ENCODE assay signal across 10 cellular contexts in the genomic region with DNA sequence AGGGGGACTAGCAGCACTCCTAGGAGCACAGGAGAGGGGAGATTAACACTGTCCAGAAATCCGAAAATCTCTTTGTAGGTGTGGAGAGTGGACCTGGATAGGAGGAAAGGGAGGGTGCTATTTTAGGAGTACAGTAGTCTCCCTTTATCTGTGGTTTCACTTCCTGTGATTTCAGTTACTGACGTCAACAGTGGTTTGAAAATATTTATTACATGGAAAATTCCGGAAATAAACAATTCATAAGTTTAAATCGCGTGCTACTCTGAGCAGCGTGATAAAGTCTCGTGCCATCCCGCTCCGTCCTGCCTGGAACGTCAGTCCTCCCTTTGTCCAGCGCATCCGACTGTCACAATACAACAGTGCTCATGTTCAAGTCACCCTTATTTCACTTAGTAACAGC. TPM values are rescaled to one million over a fixed set of nuclear protein-coding genes. Genes with fewer than 3 reads are reported as not detected.
DNase-seq lines count a peak whose midpoint lies in the region; ATAC-seq and TF ChIP-seq lines count a peak whose summit lies in the region.
"Had no signal": no experiment of that assay in that cellular context is flagged by ENCODE, and none has a peak within 500 bp of the region (broad histone marks: within the 10 kb centered on the region; RNA-seq: fewer than 3 reads in every experiment).

No MANE protein-coding gene starts in this region.

- peaks cover 12% of the 10 kb centered on the region for H3K4me1 Mint-ChIP-seq in central memory CD8-positive, alpha-beta T cell
- peaks cover 9% of the 10 kb centered on the region for H3K4me1 Mint-ChIP-seq in mesothelial cell of epicardium

- DNase-seq in ELR (ENCODE audit: low read depth) (peak; percentile 91), NCI-H460 (ENCODE audit: extremely low read depth, low read depth) (peak; percentile 75), non-pigmented ciliary epithelial cell (ENCODE audit: low read depth) (peak; percentile 40), ACHN (no peak), mesothelial cell of epicardium (ENCODE audit: low spot score in 2 of 2, unreplicated experiment in 2 of 2) (no peak)
- no peak for DNase-seq in central memory CD8-positive, alpha-beta T cell (ENCODE audit: low spot score in 2 of 2)
- DNase-seq: NCI-H1417 treated with DMSO at 0.1 percent for 48 hours had no signal

- no peak overlapping the region for H3K4me3 Mint-ChIP-seq in central memory CD8-positive, alpha-beta T cell
- H3K4me3 Mint-ChIP-seq in mesothelial cell of epicardium: no peak overlapping the region

- in situ Hi-C loops in ACHN (cut with HindIII; ENCODE audit: low pct_ligation_motif_present, low pct_unique_long_range_greater_than_20kb, low sequenced_read_pairs): no loop called here

- ATAC-seq in central memory CD8-positive, alpha-beta T cell (replicated peaks; ENCODE audit: extremely low read depth, poor library complexity, severe bottlenecking): peak; percentile 19
- no peak for ATAC-seq in HG03342 (IDR thresholded peaks at IDR 0.05; ENCODE audit: unreplicated experiment)

- TF ChIP-seq CTCF in mesothelial cell of epicardium (IDR thresholded peaks at IDR 0.05; ENCODE audit: unreplicated experiment): no peak

- H3K9me3 Mint-ChIP-seq in central memory CD8-positive, alpha-beta T cell: no peaks in the 10 kb centered on the region
- H3K9me3 Mint-ChIP-seq in mesothelial cell of epicardium: no peaks in the 10 kb centered on the region

- H3K27ac Mint-ChIP-seq in central memory CD8-positive, alpha-beta T cell (ENCODE audit: low read depth): no peak overlapping the region
- no peak overlapping the region for H3K27ac Mint-ChIP-seq in mesothelial cell of epicardium

- H3K36me3 Mint-ChIP-seq in central memory CD8-positive, alpha-beta T cell (ENCODE audit: insufficient read depth): no peaks in the 10 kb centered on the region
- H3K36me3 Mint-ChIP-seq in mesothelial cell of epicardium: no peaks in the 10 kb centered on the region

- H3K27me3 Mint-ChIP-seq in central memory CD8-positive, alpha-beta T cell: peaks cover 38% of the 10 kb centered on the region
- peaks cover 8% of the 10 kb centered on the region for H3K27me3 Mint-ChIP-seq in mesothelial cell of epicardium (ENCODE audit: low read depth)

RNA-seq across cellular contexts. Expression of a gene that starts 6.6 kb away (rescaled TPM):
- not detected in 2 replicates for total RNA-seq in NCI-H460 (2014; rRNA removed; shearing (Covaris generic))
- polyA plus RNA-seq in NCI-H460 (2014; cell fraction: nucleus; rRNA removed): not detected in 2 replicates
- total RNA-seq in mesothelial cell of epicardium: not detected in 3 replicates
- total RNA-seq: skeletal muscle tissue had no signal

RNA-seq across cellular contexts. Expression of a gene that starts 25.3 kb away (rescaled TPM):
- total RNA-seq in NCI-H460 (2014; rRNA removed; shearing (Covaris generic)): not detected in 2 replicates
- not detected in 2 replicates for polyA plus RNA-seq in NCI-H460 (2014; cell fraction: nucleus; rRNA removed)
- total RNA-seq in mesothelial cell of epicardium: not detected in 3 replicates
- total RNA-seq: skeletal muscle tissue; T-helper 1 cell treated with Interleukin-12 subunit alpha and Interleukin-12 subunit beta and Interleukin-4 antibody, amounts not matched to agents 30 ng/mL and 1 ng/mL, for 36 hours had no signal

RNA-seq across cellular contexts. Expression of a gene that starts 31.1 kb away (rescaled TPM):
- total RNA-seq in NCI-H460 (2014; rRNA removed; shearing (Covaris generic)): not detected in 2 replicates
- not detected in 2 replicates for polyA plus RNA-seq in NCI-H460 (2014; cell fraction: nucleus; rRNA removed)
- total RNA-seq in mesothelial cell of epicardium: not detected in 3 replicates

RNA-seq across cellular contexts. Expression of a gene that starts 55.6 kb away (rescaled TPM):
- total RNA-seq in NCI-H460 (2014; rRNA removed; shearing (Covaris generic)): not detected in 2 replicates
- polyA plus RNA-seq in NCI-H460 (2014; cell fraction: nucleus; rRNA removed): not detected in 2 replicates
- total RNA-seq in mesothelial cell of epicardium: not detected in 3 replicates

Comparison
In these comparisons a context has a peak if more than half of its experiments do, and no peak if none do; other contexts are left out.
1. DNase-seq: peak in ELR (single experiment), NCI-H460 (single experiment) and non-pigmented ciliary epithelial cell (single experiment); none in central memory CD8-positive, alpha-beta T cell (0 of 2), ACHN (single experiment) and mesothelial cell of epicardium (0 of 2).